In genomic region chr18:36349552-36349951, GRCh38 we compare ENCODE assay signal across 17 cellular contexts. TPM values are rescaled to one million over a fixed set of nuclear protein-coding genes. Genes with fewer than 3 reads are reported as not detected.
DNase-seq lines count a peak whose midpoint lies in the region; ATAC-seq and TF ChIP-seq lines count a peak whose summit lies in the region.
"Had no signal": no experiment of that assay in that cellular context is flagged by ENCODE, and none has a peak within 500 bp of the region (broad histone marks: within the 10 kb centered on the region; RNA-seq: fewer than 3 reads in every experiment).

No MANE protein-coding gene starts in this region.

- BruUV-seq in PC-3 (replicated peaks; lab: Mats Ljungman, UMichigan) = no TSS peak

- no peaks in the 10 kb centered on the region for H3F3A ChIP-seq in PC-3 (ENCODE audit: low read length, unreplicated experiment)

- H3K27me3 Mint-ChIP-seq in effector memory CD8-positive, alpha-beta T cell = peaks cover 42 to 60% of the 10 kb centered on the region in 2 donors
- H3K27me3 Mint-ChIP-seq in activated T-cell treated with anti-CD3 and anti-CD28 coated beads, Interleukin-2, amount 50 U/mL, for 72 hours (ENCODE audit: low read depth) = peaks cover 42% of the 10 kb centered on the region
- H3K27me3 Mint-ChIP-seq: brain had no signal

- H2AFZ ChIP-seq in PC-3 (ENCODE audit: low read length) (no peak overlapping the region), osteoblast (ENCODE audit: low read length) (no peak overlapping the region)

- POLR2A ChIA-PET in PC-3 (lab: Charles Lee; ENCODE audit: unreplicated experiment) = no interaction called here

- H3K27ac ChIP-seq in PC-3 (ENCODE audit: low read length) (no peak overlapping the region), osteoblast (ENCODE audit: low read depth, low read length) (peak overlapping the region; percentile 34)
- H3K27ac ChIP-seq: transverse colon had no signal

- H3K4me1 ChIP-seq in PC-3 (ENCODE audit: insufficient read depth, low read length) = peaks cover 19% of the 10 kb centered on the region
- H3K4me1 ChIP-seq in osteoblast (ENCODE audit: insufficient read depth, low read length) = peaks cover 23% of the 10 kb centered on the region

- H3K79me2 ChIP-seq in PC-3 (ENCODE audit: low read length) (peaks cover 38% of the 10 kb centered on the region), osteoblast (ENCODE audit: insufficient read depth, low read length) (peaks cover 20% of the 10 kb centered on the region)

- H3K36me3 ChIP-seq in PC-3 (ENCODE audit: low read depth, low read length) (no peaks in the 10 kb centered on the region), osteoblast (ENCODE audit: insufficient read depth, low read length) (no peaks in the 10 kb centered on the region)
- H3K36me3 ChIP-seq: transverse colon had no signal

- DNase-seq in Caki2 (ENCODE audit: low read depth) = peak; percentile 94
- DNase-seq in PC-3 = peak; percentile 4
- DNase-seq in fibroblast of peridontal ligament (ENCODE audit: extremely low read depth) = peak; percentile 29
- DNase-seq in osteoblast (ENCODE audit: insufficient read length, low spot score, missing footprints) = peak; percentile 22
- DNase-seq in effector memory CD8-positive, alpha-beta T cell = no peak
- DNase-seq in effector CD8-positive, alpha-beta T cell (lab: John Stamatoyannopoulos, UW) = no peak
- no peak for DNase-seq in DMS79 (lab: John Stamatoyannopoulos, UW)
- no peak for DNase-seq in activated T-cell treated with anti-CD3 and anti-CD28 coated beads, Interleukin-2, amount 50 U/mL, for 72 hours
- DNase-seq: activated CD8-positive, alpha-beta memory T cell treated with anti-CD3 and anti-CD28 coated beads, Interleukin-2, amount 50 U/mL, for 4 hours; activated naive CD4-positive, alpha-beta T cell treated with anti-CD3 and anti-CD28 coated beads for 36 hours; GDM1; NCI-H1417 treated with DMSO at 0.1 percent for 48 hours; SHP77; T-helper 2 cell; transverse colon had no signal

- no peak overlapping the region for H3K4me2 ChIP-seq in PC-3 (ENCODE audit: low read length)
- peak overlapping the region; percentile 31 for H3K4me2 ChIP-seq in osteoblast (ENCODE audit: insufficient read depth, low read length)

- no peaks in the 10 kb centered on the region for H3K9me2 ChIP-seq in PC-3 (replicated peaks; ENCODE audit: low read length)

- H3K4me3 ChIP-seq in PC-3 (ENCODE audit: low read length) = no peak overlapping the region
- no peak overlapping the region for H3K4me3 ChIP-seq in osteoblast (ENCODE audit: insufficient read depth, low read length)
- H3K4me3 ChIP-seq: transverse colon had no signal

- no peak for ATAC-seq in PC-3
- ATAC-seq in effector memory CD8-positive, alpha-beta T cell (replicated peaks) = no peak
- no peak for ATAC-seq in activated T-cell treated with anti-CD3 and anti-CD28 coated beads, Interleukin-2, amount 50 U/mL, for 72 hours (replicated peaks in 1 of 2)

- CTCF ChIA-PET in PC-3 (lab: Charles Lee) = no interaction called here

- no peak overlapping the region for H3K9ac ChIP-seq in PC-3 (ENCODE audit: low read length)

- H3K9me3 ChIP-seq in PC-3 (ENCODE audit: low read length) (no peaks in the 10 kb centered on the region), osteoblast (ENCODE audit: low read depth, low read length) (no peaks in the 10 kb centered on the region)
- H3K9me3 ChIP-seq: transverse colon had no signal

- H4K20me1 ChIP-seq in PC-3 (ENCODE audit: low read length) (no peaks in the 10 kb centered on the region), osteoblast (ENCODE audit: insufficient read depth, low read length) (no peaks in the 10 kb centered on the region)

- no peaks in the 10 kb centered on the region for H3K36me3 Mint-ChIP-seq in effector memory CD8-positive, alpha-beta T cell (ENCODE audit: insufficient read depth)
- no peaks in the 10 kb centered on the region for H3K36me3 Mint-ChIP-seq in activated T-cell treated with anti-CD3 and anti-CD28 coated beads, Interleukin-2, amount 50 U/mL, for 72 hours (ENCODE audit: insufficient read depth in 2 of 2)
- H3K36me3 Mint-ChIP-seq: memory B cell had no signal

- intact Hi-C loops in PC-3 (cut with micrococcal nuclease) = no loop called here

- H3K4me1 Mint-ChIP-seq in effector memory CD8-positive, alpha-beta T cell (ENCODE audit: low read depth in 2 of 2) = no peaks in the 10 kb centered on the region
- no peaks in the 10 kb centered on the region for H3K4me1 Mint-ChIP-seq in activated T-cell treated with anti-CD3 and anti-CD28 coated beads, Interleukin-2, amount 50 U/mL, for 72 hours (ENCODE audit: low read depth)
- H3K4me1 Mint-ChIP-seq: memory B cell had no signal

- TF ChIP-seq CTCF in PC-3 (conservative IDR thresholded peaks at IDR 0.05; ENCODE audit: low read depth, low read length) (no peak), osteoblast (IDR thresholded peaks at IDR 0.05; ENCODE audit: extremely low read depth, low read depth, low read length) (no peak)

- in situ Hi-C loops in Caki2 (cut with HindIII; ENCODE audit: low pct_unique_long_range_greater_than_20kb, low sequenced_read_pairs) = no loop called here

- H3K4me3 Mint-ChIP-seq in effector memory CD8-positive, alpha-beta T cell = no peak overlapping the region
- H3K4me3 Mint-ChIP-seq in activated T-cell treated with anti-CD3 and anti-CD28 coated beads, Interleukin-2, amount 50 U/mL, for 72 hours = no peak overlapping the region
- H3K4me3 Mint-ChIP-seq: activated naive CD4-positive, alpha-beta T cell treated with anti-CD3 and anti-CD28 coated beads for 36 hours; brain; memory B cell had no signal

- no peaks in the 10 kb centered on the region for H3K27me3 ChIP-seq in PC-3 (ENCODE audit: low read length)
- no peaks in the 10 kb centered on the region for H3K27me3 ChIP-seq in osteoblast (ENCODE audit: insufficient read depth, low read length)
- H3K27me3 ChIP-seq: transverse colon had no signal

- no peak overlapping the region for H3K27ac Mint-ChIP-seq in effector memory CD8-positive, alpha-beta T cell
- H3K27ac Mint-ChIP-seq in activated T-cell treated with anti-CD3 and anti-CD28 coated beads, Interleukin-2, amount 50 U/mL, for 72 hours = no peak overlapping the region
- H3K27ac Mint-ChIP-seq: activated naive CD4-positive, alpha-beta T cell treated with anti-CD3 and anti-CD28 coated beads for 36 hours; memory B cell had no signal

- H3K9me3 Mint-ChIP-seq in effector memory CD8-positive, alpha-beta T cell = peaks cover 0 to 1% of the 10 kb centered on the region in 2 donors
- H3K9me3 Mint-ChIP-seq in activated T-cell treated with anti-CD3 and anti-CD28 coated beads, Interleukin-2, amount 50 U/mL, for 72 hours = no peaks in the 10 kb centered on the region
- H3K9me3 Mint-ChIP-seq: activated naive CD4-positive, alpha-beta T cell treated with anti-CD3 and anti-CD28 coated beads for 36 hours had no signal

RNA-seq across cellular contexts. Expression of gene FHOD3, which starts 52.0 kb away (rescaled TPM):
- total RNA-seq in Caki2 (2014; rRNA removed; shearing (Covaris generic); ENCODE audit: low replicate concordance) = 7.8 and 15.0 TPM in 2 replicates
- total RNA-seq in PC-3 (2014; rRNA removed) (18.1 and 32.2 TPM in 2 replicates), osteoblast (13.0 and 17.4 TPM in 2 replicates)
- total RNA-seq in activated T-cell treated with anti-CD3 and anti-CD28 coated beads, Interleukin-2, amount 50 U/mL, for 72 hours = under 1 TPM in 1 of 2 donors, not detected in 1; 0.28 TPM
- total RNA-seq: activated naive CD4-positive, alpha-beta T cell treated with anti-CD3 and anti-CD28 coated beads for 36 hours had no signal

Comparison
In these comparisons a context has a peak if more than half of its experiments do, and no peak if none do; other contexts are left out.
1. DNase-seq: peak in Caki2 (single experiment), PC-3 (single experiment), fibroblast of peridontal ligament (single experiment) and osteoblast (single experiment); none in effector memory CD8-positive, alpha-beta T cell (0 of 3), effector CD8-positive, alpha-beta T cell (single experiment), DMS79 (single experiment) and activated T-cell treated with anti-CD3 and anti-CD28 coated beads, Interleukin-2, amount 50 U/mL, for 72 hours (0 of 2).